ENCODE assay signal across 22 cellular contexts in the genomic region with DNA sequence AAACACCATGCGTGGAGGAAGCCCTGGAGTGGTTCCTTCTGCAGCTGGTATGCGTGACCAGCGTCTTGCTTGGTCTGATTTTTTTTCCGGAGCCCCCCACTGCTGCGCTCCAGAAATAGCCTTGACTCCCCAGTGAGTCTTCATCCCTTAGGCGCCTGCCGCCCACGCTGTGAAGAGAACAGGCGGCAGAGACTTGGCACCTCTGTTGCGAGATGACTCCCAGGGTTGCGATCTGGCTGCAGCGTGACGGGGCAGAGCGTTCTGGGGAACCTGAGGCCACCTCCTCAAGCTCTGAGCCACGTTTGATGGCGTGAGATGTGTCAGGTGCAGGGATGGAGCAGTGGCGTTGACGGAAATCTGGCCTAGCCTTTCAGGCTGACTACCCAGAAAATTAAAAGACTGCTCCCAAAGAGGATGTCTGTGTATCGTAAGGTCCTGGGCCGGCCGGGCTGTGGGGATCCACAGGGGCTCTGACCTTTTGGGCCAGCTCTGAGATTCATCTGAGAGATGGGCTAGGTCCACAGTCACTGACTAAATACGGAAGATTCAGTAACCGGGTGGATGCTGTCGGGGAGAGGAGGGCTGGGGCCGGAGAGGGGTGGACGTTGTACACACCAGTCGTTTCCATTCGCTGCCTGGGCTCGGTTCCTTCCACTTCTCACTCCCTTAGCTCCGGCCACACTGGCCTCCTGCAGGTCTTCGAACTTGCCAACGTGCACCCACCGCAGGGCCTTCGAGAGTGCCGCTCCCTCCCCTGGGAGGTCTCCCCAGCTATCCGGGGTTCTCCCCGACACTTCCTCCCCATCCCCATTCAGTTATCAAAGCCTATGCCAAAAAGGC. TPM values are rescaled to one million over a fixed set of nuclear protein-coding genes. Genes with fewer than 3 reads are reported as not detected.
DNase-seq lines count a peak whose midpoint lies in the region; ATAC-seq and TF ChIP-seq lines count a peak whose summit lies in the region.
"Had no signal": no experiment of that assay in that cellular context is flagged by ENCODE, and none has a peak within 500 bp of the region (broad histone marks: within the 10 kb centered on the region; RNA-seq: fewer than 3 reads in every experiment).

No MANE protein-coding gene starts in this region.

- H3K4me3 Mint-ChIP-seq in activated naive CD8-positive, alpha-beta T cell treated with anti-CD3 and anti-CD28 coated beads, Interleukin-2, amount 50 U/mL, for 24 hours, result no peak overlapping the region
- H3K4me3 Mint-ChIP-seq in activated naive CD8-positive, alpha-beta T cell treated with anti-CD3 and anti-CD28 coated beads for 36 hours, result no peak overlapping the region
- peak overlapping the region; percentile 17 for H3K4me3 Mint-ChIP-seq in activated T-helper 17 cell treated with anti-CD3 and anti-CD28 coated beads, Interleukin-2, amount 50 U/mL, for 72 hours
- H3K4me3 Mint-ChIP-seq in nephron progenitor cell, result no peak overlapping the region
- H3K4me3 Mint-ChIP-seq: IgD-negative memory B cell had no signal

- peak overlapping the region; percentile 47 for H3K27ac Mint-ChIP-seq in activated naive CD8-positive, alpha-beta T cell treated with anti-CD3 and anti-CD28 coated beads, Interleukin-2, amount 50 U/mL, for 24 hours
- H3K27ac Mint-ChIP-seq in activated naive CD8-positive, alpha-beta T cell treated with anti-CD3 and anti-CD28 coated beads for 36 hours, result no peak overlapping the region
- H3K27ac Mint-ChIP-seq in activated T-helper 17 cell treated with anti-CD3 and anti-CD28 coated beads, Interleukin-2, amount 50 U/mL, for 72 hours, result peak overlapping the region; percentile 93
- H3K27ac Mint-ChIP-seq in nephron progenitor cell, result peak overlapping the region; percentile 93

- no peak for TF ChIP-seq CTCF in nephron progenitor cell (IDR thresholded peaks at IDR 0.05)

- no peak for ATAC-seq in activated naive CD8-positive, alpha-beta T cell treated with anti-CD3 and anti-CD28 coated beads, Interleukin-2, amount 50 U/mL, for 24 hours
- no peak for ATAC-seq in activated T-helper 17 cell treated with anti-CD3 and anti-CD28 coated beads, Interleukin-2, amount 50 U/mL, for 72 hours (replicated peaks)
- ATAC-seq in GM21737 (IDR thresholded peaks at IDR 0.05; ENCODE audit: unreplicated experiment) (no peak), esophagus mucosa (no peak)
- ATAC-seq: body of pancreas, left ventricle myocardium superior, pancreas had no signal

- peaks cover 19% of the 10 kb centered on the region for H3K4me1 Mint-ChIP-seq in activated naive CD8-positive, alpha-beta T cell treated with anti-CD3 and anti-CD28 coated beads, Interleukin-2, amount 50 U/mL, for 24 hours
- H3K4me1 Mint-ChIP-seq in activated naive CD8-positive, alpha-beta T cell treated with anti-CD3 and anti-CD28 coated beads for 36 hours, result peaks cover 20% of the 10 kb centered on the region
- H3K4me1 Mint-ChIP-seq in activated T-helper 17 cell treated with anti-CD3 and anti-CD28 coated beads, Interleukin-2, amount 50 U/mL, for 72 hours, result peaks cover 22% of the 10 kb centered on the region
- peaks cover 9% of the 10 kb centered on the region for H3K4me1 Mint-ChIP-seq in nephron progenitor cell

- H3K27me3 Mint-ChIP-seq in activated naive CD8-positive, alpha-beta T cell treated with anti-CD3 and anti-CD28 coated beads, Interleukin-2, amount 50 U/mL, for 24 hours, result no peaks in the 10 kb centered on the region
- no peaks in the 10 kb centered on the region for H3K27me3 Mint-ChIP-seq in activated naive CD8-positive, alpha-beta T cell treated with anti-CD3 and anti-CD28 coated beads for 36 hours
- no peaks in the 10 kb centered on the region for H3K27me3 Mint-ChIP-seq in activated T-helper 17 cell treated with anti-CD3 and anti-CD28 coated beads, Interleukin-2, amount 50 U/mL, for 72 hours
- no peaks in the 10 kb centered on the region for H3K27me3 Mint-ChIP-seq in nephron progenitor cell (ENCODE audit: low read depth, poor library complexity)
- H3K27me3 Mint-ChIP-seq: IgD-negative memory B cell had no signal

- H3K27ac ChIP-seq in temporal lobe (ENCODE audit: low read depth, low read length), result peak overlapping the region; percentile 44
- H3K27ac ChIP-seq: body of pancreas, HL-60, pancreas, skin epidermis had no signal

- no peaks in the 10 kb centered on the region for H3K9me3 Mint-ChIP-seq in activated naive CD8-positive, alpha-beta T cell treated with anti-CD3 and anti-CD28 coated beads, Interleukin-2, amount 50 U/mL, for 24 hours
- H3K9me3 Mint-ChIP-seq in activated naive CD8-positive, alpha-beta T cell treated with anti-CD3 and anti-CD28 coated beads for 36 hours, result peaks cover 3% of the 10 kb centered on the region
- no peaks in the 10 kb centered on the region for H3K9me3 Mint-ChIP-seq in activated T-helper 17 cell treated with anti-CD3 and anti-CD28 coated beads, Interleukin-2, amount 50 U/mL, for 72 hours
- H3K9me3 Mint-ChIP-seq in nephron progenitor cell, result peaks cover 4% of the 10 kb centered on the region
- H3K9me3 Mint-ChIP-seq: IgD-negative memory B cell had no signal

- no peak for DNase-seq in activated naive CD8-positive, alpha-beta T cell treated with anti-CD3 and anti-CD28 coated beads, Interleukin-2, amount 50 U/mL, for 24 hours
- DNase-seq in activated naive CD8-positive, alpha-beta T cell treated with anti-CD3 and anti-CD28 coated beads for 36 hours, result no peak
- DNase-seq in nephron progenitor cell, result no peak
- no peak for DNase-seq in NCI-H2196 (lab: John Stamatoyannopoulos, UW; ENCODE audit: unreplicated experiment)
- DNase-seq: activated gamma-delta T cell treated with Interleukin-2 at 50 U/mL for 16 hours; AML-193; body of pancreas; erythroblast; gastrocnemius medialis; left ventricle myocardium superior; NCI-H1930; NCI-H510A treated with DMSO at 0.1 percent for 48 hours; pancreas; stimulated activated CD4-positive, alpha-beta T cell treated with anti-CD3 and anti-CD28 coated beads, Interleukin-4, amount 100 ng/mL, for 4 hours; SW 1271 had no signal

- H3K36me3 Mint-ChIP-seq in activated naive CD8-positive, alpha-beta T cell treated with anti-CD3 and anti-CD28 coated beads, Interleukin-2, amount 50 U/mL, for 24 hours (ENCODE audit: low read depth), result peaks cover 36% of the 10 kb centered on the region
- peaks cover 60% of the 10 kb centered on the region for H3K36me3 Mint-ChIP-seq in activated naive CD8-positive, alpha-beta T cell treated with anti-CD3 and anti-CD28 coated beads for 36 hours
- peaks cover 88% of the 10 kb centered on the region for H3K36me3 Mint-ChIP-seq in activated T-helper 17 cell treated with anti-CD3 and anti-CD28 coated beads, Interleukin-2, amount 50 U/mL, for 72 hours (ENCODE audit: low read depth)
- peaks cover 68% of the 10 kb centered on the region for H3K36me3 Mint-ChIP-seq in nephron progenitor cell (ENCODE audit: low read depth)

RNA-seq across cellular contexts. Expression of a gene that starts 33.8 kb away (rescaled TPM):
- total RNA-seq in activated naive CD8-positive, alpha-beta T cell treated with anti-CD3 and anti-CD28 coated beads for 36 hours, result 10 to 100 TPM; 72.6 to 73.0 TPM
- 100 to 1,000 TPM; 157 to 310 TPM for total RNA-seq in activated T-helper 17 cell treated with anti-CD3 and anti-CD28 coated beads, Interleukin-2, amount 50 U/mL, for 72 hours
- total RNA-seq in temporal lobe (20.9 TPM), esophagus mucosa (48.2 TPM)
